ENCODE assay signal across 1 cellular context in the genomic region with DNA sequence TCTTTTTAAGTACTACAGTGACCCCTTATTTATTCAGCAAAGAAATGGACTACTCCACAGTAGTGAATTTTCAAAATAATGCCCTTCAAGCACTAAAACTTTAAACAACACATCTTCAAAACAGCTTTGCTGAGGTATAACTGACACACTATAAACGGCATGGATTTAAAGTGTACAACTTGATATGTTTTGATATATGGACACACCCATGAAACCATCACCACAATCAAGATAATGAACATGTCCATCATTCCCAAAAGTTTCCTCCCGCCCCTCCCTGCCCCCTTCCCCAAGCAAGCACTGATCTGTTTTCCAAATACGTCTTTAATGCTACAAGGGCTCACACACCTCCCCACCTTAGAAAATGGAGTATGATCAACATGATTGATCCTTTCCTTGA.
TF ChIP-seq lines count a peak whose summit lies in the region.

No MANE protein-coding gene starts in this region.

TF ChIP-seq in H1, 55 proteins besides CTCF, POLR2A, EP300 and RAD21:
- TF ChIP-seq SIX5 (IDR thresholded peaks at IDR 0.05; ENCODE audit: low read depth, low read length) = no peak
- TF ChIP-seq SRF (IDR thresholded peaks at IDR 0.05; ENCODE audit: low read depth, low read length) = no peak
- no peak for TF ChIP-seq RNF2 (IDR thresholded peaks at IDR 0.05; ENCODE audit: borderline replicate concordance, low read depth, low read length, missing control alignments, poor library complexity, severe bottlenecking)
- no peak for TF ChIP-seq CEBPB (IDR thresholded peaks at IDR 0.05; ENCODE audit: low read depth, low read length)
- no peak for TF ChIP-seq ZNF274 (IDR thresholded peaks at IDR 0.05; ENCODE audit: borderline replicate concordance, extremely low read depth, low read length)
- no peak for TF ChIP-seq BCL11A (IDR thresholded peaks at IDR 0.05; ENCODE audit: low read depth in 2 of 2, low read length in 2 of 2)
- TF ChIP-seq RBBP5 (IDR thresholded peaks at IDR 0.05; ENCODE audit: borderline replicate concordance, low read depth, low read length) = no peak
- TF ChIP-seq, protein P1, sequence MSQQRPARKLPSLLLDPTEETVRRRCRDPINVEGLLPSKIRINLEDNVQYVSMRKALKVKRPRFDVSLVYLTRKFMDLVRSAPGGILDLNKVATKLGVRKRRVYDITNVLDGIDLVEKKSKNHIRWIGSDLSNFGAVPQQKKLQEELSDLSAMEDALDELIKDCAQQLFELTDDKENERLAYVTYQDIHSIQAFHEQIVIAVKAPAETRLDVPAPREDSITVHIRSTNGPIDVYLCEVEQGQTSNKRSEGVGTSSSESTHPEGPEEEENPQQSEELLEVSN (IDR thresholded peaks at IDR 0.05) = no peak
- no peak for TF ChIP-seq SIRT6 (IDR thresholded peaks at IDR 0.05; ENCODE audit: low read length)
- TF ChIP-seq BRCA1 (IDR thresholded peaks at IDR 0.05; ENCODE audit: low read depth, low read length) = no peak
- TF ChIP-seq, protein P2, sequence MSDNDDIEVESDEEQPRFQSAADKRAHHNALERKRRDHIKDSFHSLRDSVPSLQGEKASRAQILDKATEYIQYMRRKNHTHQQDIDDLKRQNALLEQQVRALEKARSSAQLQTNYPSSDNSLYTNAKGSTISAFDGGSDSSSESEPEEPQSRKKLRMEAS (IDR thresholded peaks at IDR 0.05) = no peak
- TF ChIP-seq NANOG (IDR thresholded peaks at IDR 0.05; ENCODE audit: insufficient read depth, low read depth, low read length, poor library complexity, severe bottlenecking) = no peak
- TF ChIP-seq RXRA (IDR thresholded peaks at IDR 0.05; ENCODE audit: insufficient read depth, low read depth, low read length) = no peak
- TF ChIP-seq POLR2AphosphoS5 (IDR thresholded peaks at IDR 0.05; ENCODE audit: low read depth, low read length) = no peak
- TF ChIP-seq FOSL1 (IDR thresholded peaks at IDR 0.05; ENCODE audit: insufficient read depth, low read depth, low read length) = no peak
- TF ChIP-seq TAF1 (IDR thresholded peaks at IDR 0.05; ENCODE audit: low read depth, low read length) = no peak
TF ChIP-seq in H1: peak in this region for 0.
